In the genomic region with DNA sequence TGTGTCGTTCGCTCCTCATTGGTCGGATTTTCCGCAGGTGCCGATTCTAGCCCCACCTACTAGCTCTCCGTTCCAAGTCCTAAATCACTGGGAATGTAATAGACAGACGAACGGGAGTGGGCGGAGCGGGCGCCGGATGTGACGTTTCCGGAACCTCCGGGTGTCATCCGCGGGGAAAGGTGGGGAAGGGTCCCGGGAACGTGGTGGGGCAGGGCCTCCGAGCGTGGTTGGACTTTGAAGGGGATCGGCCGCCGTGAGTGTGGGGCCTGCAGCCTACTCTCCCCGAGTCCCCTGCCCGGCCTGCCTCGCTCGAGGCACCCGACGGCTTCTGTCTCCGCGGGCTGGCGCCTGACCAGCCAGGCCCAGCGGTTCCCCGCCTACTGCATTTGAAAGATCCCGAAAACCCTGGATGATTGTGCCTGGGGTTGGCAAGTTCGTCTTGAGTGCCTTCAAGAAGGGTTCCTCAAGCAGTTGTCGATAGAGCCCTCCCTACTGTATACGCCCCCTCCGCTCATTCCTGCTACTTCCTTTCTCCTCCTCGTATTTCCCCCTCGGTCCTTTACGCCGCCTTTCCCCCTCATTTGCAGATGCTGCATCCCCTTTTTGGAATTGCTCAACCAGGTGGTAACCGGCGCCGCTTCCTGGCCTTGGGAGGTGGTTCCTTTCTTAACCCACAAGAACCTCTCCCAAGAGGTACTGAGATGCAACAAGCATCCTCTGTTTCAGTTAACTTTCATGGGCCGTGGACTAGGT, we compare ENCODE assay signal across 8 cellular contexts. TPM values are rescaled to one million over a fixed set of nuclear protein-coding genes. Genes with fewer than 3 reads are reported as not detected.
DNase-seq lines count a peak whose midpoint lies in the region; ATAC-seq and TF ChIP-seq lines count a peak whose summit lies in the region.

A gene (plus strand): TSS at position 144 of the 753 bp plus-strand sequence. CDS start 1,896 bp downstream, outside the sequence.

- no peaks in the 10 kb centered on the region for H3K9me2 ChIP-seq in SU-DHL-6 (replicated peaks; ENCODE audit: insufficient read depth, low read length)

- H3K27me3 ChIP-seq in SU-DHL-6 (ENCODE audit: low read length) (no peaks in the 10 kb centered on the region), osteoblast (ENCODE audit: insufficient read depth, low read length) (no peaks in the 10 kb centered on the region), thoracic aorta (replicated peaks; ENCODE audit: insufficient read depth) (no peaks in the 10 kb centered on the region)

- H4K20me1 ChIP-seq in SU-DHL-6 (ENCODE audit: low read depth, low read length) (no peaks in the 10 kb centered on the region), osteoblast (ENCODE audit: insufficient read depth, low read length) (peaks cover 3% of the 10 kb centered on the region)

- peak; percentile 66 for TF ChIP-seq POLR2A in GM10847 (IDR thresholded peaks at IDR 0.05; ENCODE audit: extremely low read depth, insufficient read length)

- H3K4me3 ChIP-seq in SU-DHL-6 (ENCODE audit: insufficient read depth, low read length, poor library complexity, severe bottlenecking) (peak within 1 kb of the TSS; percentile 81), osteoblast (ENCODE audit: insufficient read depth, low read length) (peak within 1 kb of the TSS; percentile 90), thoracic aorta (peak within 1 kb of the TSS; percentile 81)

- H3K27me3 Mint-ChIP-seq in activated naive CD8-positive, alpha-beta T cell treated with anti-CD3 and anti-CD28 coated beads, Interleukin-2, amount 10 ng/mL, durations not matched to agents 7 days and 5 days = peaks cover 2% of the 10 kb centered on the region
- H3K27me3 Mint-ChIP-seq in glutamatergic neuron (ENCODE audit: unreplicated experiment) = peaks cover 1% of the 10 kb centered on the region

- H3K4me3 Mint-ChIP-seq in activated naive CD8-positive, alpha-beta T cell treated with anti-CD3 and anti-CD28 coated beads, Interleukin-2, amount 10 ng/mL, durations not matched to agents 7 days and 5 days = peak within 1 kb of the TSS; percentile 98
- H3K4me3 Mint-ChIP-seq in glutamatergic neuron (ENCODE audit: unreplicated experiment) = peak within 1 kb of the TSS; percentile 88

- peak within 1 kb of the TSS; percentile 97 for H3K4me2 ChIP-seq in SU-DHL-6 (ENCODE audit: low read depth, low read length, poor library complexity, severe bottlenecking)
- H3K4me2 ChIP-seq in osteoblast (ENCODE audit: insufficient read depth, low read length) = peak within 1 kb of the TSS; percentile 96

- H2AFZ ChIP-seq in SU-DHL-6 (ENCODE audit: low read depth, low read length, severe bottlenecking) (peak within 1 kb of the TSS; percentile 58), osteoblast (ENCODE audit: low read length) (peak within 1 kb of the TSS; percentile 94)

- H3K9ac ChIP-seq in SU-DHL-6 (ENCODE audit: low read length) = peak within 1 kb of the TSS; percentile 82

- H3K36me3 ChIP-seq in SU-DHL-6 (ENCODE audit: low read length) (peaks cover 25% of the 10 kb centered on the region), osteoblast (ENCODE audit: insufficient read depth, low read length) (peaks cover 22% of the 10 kb centered on the region), thoracic aorta (peaks cover 4% of the 10 kb centered on the region)

- ATAC-seq in HG02678 (IDR thresholded peaks at IDR 0.05; ENCODE audit: unreplicated experiment) (peak; percentile 90), thoracic aorta (ENCODE audit: insufficient number of reproducible peaks, low FRiP score, low read depth) (peak; percentile 98)
- peak; percentile 92 for ATAC-seq in activated naive CD8-positive, alpha-beta T cell treated with anti-CD3 and anti-CD28 coated beads, Interleukin-2, amount 10 ng/mL, durations not matched to agents 7 days and 5 days (ENCODE audit: low read depth)

- H3K27ac ChIP-seq in SU-DHL-6 (ENCODE audit: low read depth, low read length) = peak within 1 kb of the TSS; percentile 59
- H3K27ac ChIP-seq in osteoblast (ENCODE audit: low read depth, low read length) = peak within 1 kb of the TSS; percentile 94
- H3K27ac ChIP-seq in thoracic aorta = peak within 1 kb of the TSS; percentile 90 to 94

- peak within 1 kb of the TSS; percentile 98 for H3K27ac Mint-ChIP-seq in activated naive CD8-positive, alpha-beta T cell treated with anti-CD3 and anti-CD28 coated beads, Interleukin-2, amount 10 ng/mL, durations not matched to agents 7 days and 5 days
- H3K27ac Mint-ChIP-seq in glutamatergic neuron (ENCODE audit: unreplicated experiment) = peak within 1 kb of the TSS; percentile 23

- H3K79me2 ChIP-seq in SU-DHL-6 (ENCODE audit: insufficient read depth, low read length) = peaks cover 28% of the 10 kb centered on the region
- peaks cover 22% of the 10 kb centered on the region for H3K79me2 ChIP-seq in osteoblast (ENCODE audit: insufficient read depth, low read length)

- TF ChIP-seq CTCF in SU-DHL-6 (IDR thresholded peaks at IDR 0.05; ENCODE audit: insufficient read depth, low read length, poor library complexity, severe bottlenecking) (no peak), glutamatergic neuron (IDR thresholded peaks at IDR 0.05; ENCODE audit: partially characterized antibody, unreplicated experiment) (no peak), osteoblast (IDR thresholded peaks at IDR 0.05; ENCODE audit: extremely low read depth, low read depth, low read length) (no peak), thoracic aorta (IDR thresholded peaks at IDR 0.05) (no peak)

- peaks cover 3% of the 10 kb centered on the region for H3K9me3 Mint-ChIP-seq in activated naive CD8-positive, alpha-beta T cell treated with anti-CD3 and anti-CD28 coated beads, Interleukin-2, amount 10 ng/mL, durations not matched to agents 7 days and 5 days
- H3K9me3 Mint-ChIP-seq in glutamatergic neuron (ENCODE audit: unreplicated experiment) = peaks cover 2% of the 10 kb centered on the region

- H3K4me1 ChIP-seq in osteoblast (ENCODE audit: insufficient read depth, low read length) (peaks cover 30% of the 10 kb centered on the region), thoracic aorta (ENCODE audit: control insufficient read depth in 1 of 2, low read depth in 2 of 2) (peaks cover 14 to 50% of the 10 kb centered on the region in 2 donors)

- H3K9me3 ChIP-seq in SU-DHL-6 (ENCODE audit: insufficient read depth, low read length) (no peaks in the 10 kb centered on the region), osteoblast (ENCODE audit: low read depth, low read length) (no peaks in the 10 kb centered on the region), thoracic aorta (no peaks in the 10 kb centered on the region)

- peaks cover 40% of the 10 kb centered on the region for H3K4me1 Mint-ChIP-seq in activated naive CD8-positive, alpha-beta T cell treated with anti-CD3 and anti-CD28 coated beads, Interleukin-2, amount 10 ng/mL, durations not matched to agents 7 days and 5 days
- peaks cover 9% of the 10 kb centered on the region for H3K4me1 Mint-ChIP-seq in glutamatergic neuron (ENCODE audit: low read depth, unreplicated experiment)

- peak; percentile 95 for DNase-seq in NCI-H128 (lab: John Stamatoyannopoulos, UW; ENCODE audit: unreplicated experiment)
- DNase-seq in activated naive CD8-positive, alpha-beta T cell treated with anti-CD3 and anti-CD28 coated beads, Interleukin-2, amount 10 ng/mL, durations not matched to agents 7 days and 5 days = peak; percentile 87
- peak; percentile 95 for DNase-seq in glutamatergic neuron
- DNase-seq in osteoblast (ENCODE audit: insufficient read length, low spot score, missing footprints) = peak; percentile 94
- DNase-seq in thoracic aorta (ENCODE audit: low spot score) = peak; percentile 93

- H3F3A ChIP-seq in SU-DHL-6 (ENCODE audit: insufficient read depth) = peaks cover 28% of the 10 kb centered on the region; the same call in 1 of the 2 replicates

- peaks cover 25% of the 10 kb centered on the region for H3K36me3 Mint-ChIP-seq in activated naive CD8-positive, alpha-beta T cell treated with anti-CD3 and anti-CD28 coated beads, Interleukin-2, amount 10 ng/mL, durations not matched to agents 7 days and 5 days
- no peaks in the 10 kb centered on the region for H3K36me3 Mint-ChIP-seq in glutamatergic neuron (ENCODE audit: unreplicated experiment)

- POLR2A ChIA-PET in activated naive CD8-positive, alpha-beta T cell treated with anti-CD3 and anti-CD28 coated beads, Interleukin-2, amount 10 ng/mL, durations not matched to agents 7 days and 5 days (lab: Charles Lee) = interaction anchor here (0.7 to 2.7 kb wide), 11 partner anchors 68 to 593 kb away, joined by 3 to 20 read pairs (median 6); a partner anchor contains a TSS

RNA-seq across cellular contexts. Expression of the gene that starts here (rescaled TPM):
- total RNA-seq in activated naive CD8-positive, alpha-beta T cell treated with anti-CD3 and anti-CD28 coated beads, Interleukin-2, amount 10 ng/mL, durations not matched to agents 7 days and 5 days = 10 to 100 TPM; 38.9 to 42.1 TPM
- total RNA-seq in glutamatergic neuron (ENCODE audit: unreplicated experiment) = 48.9 TPM
- 23.2 and 23.3 TPM in 2 replicates for total RNA-seq in osteoblast
- 10 to 100 TPM; 23.8 to 34.4 TPM for total RNA-seq in thoracic aorta

Comparison
In these comparisons a context has a peak if more than half of its experiments do, and no peak if none do; other contexts are left out.
1. Peak in every context shown above with its lines: DNase-seq, ATAC-seq, H3K4me3 ChIP-seq and H3K27ac ChIP-seq.